1 cellular context compared by ENCODE assay signal in the genomic region with DNA sequence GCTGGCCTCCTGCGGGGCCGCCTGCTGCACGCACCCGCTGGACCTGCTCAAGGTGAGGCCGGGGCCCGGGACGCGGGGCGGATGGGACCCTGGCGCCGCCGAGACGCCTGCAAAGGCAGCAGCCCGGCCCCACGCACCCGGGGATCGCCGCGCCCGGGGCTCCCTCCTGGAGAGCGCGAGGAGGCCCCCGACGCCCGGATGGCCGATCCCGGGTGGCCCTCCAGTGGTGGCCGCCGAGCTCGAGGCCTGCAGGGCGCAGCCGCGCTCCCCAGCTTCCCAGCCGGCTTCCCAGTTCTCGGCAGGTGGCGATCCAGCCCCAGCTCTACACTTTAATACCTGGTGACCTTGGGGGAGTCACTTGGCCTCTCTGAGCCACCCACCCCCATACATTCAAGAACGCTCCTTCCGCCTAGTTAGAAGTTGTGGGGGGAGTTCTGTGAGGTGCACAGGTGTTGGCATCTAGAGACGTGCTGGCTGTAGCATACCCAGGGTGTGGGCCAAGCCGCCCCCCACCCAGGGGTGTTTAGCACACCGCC.
TF ChIP-seq lines count a peak whose summit lies in the region.

No MANE protein-coding gene starts in this region.

TF ChIP-seq in GM12878, 131 proteins besides CTCF, POLR2A, EP300 and RAD21:
- TF ChIP-seq BRCA1 (IDR thresholded peaks at IDR 0.05; ENCODE audit: low read depth, low read length) (no peak), SRF (IDR thresholded peaks at IDR 0.05; ENCODE audit: low read depth in 2 of 2, low read length in 2 of 2) (no peak), POLR2AphosphoS2 (IDR thresholded peaks at IDR 0.05; ENCODE audit: low read depth, low read length) (no peak), BCL11A (IDR thresholded peaks at IDR 0.05; ENCODE audit: low read depth, low read length) (no peak), NFXL1 (IDR thresholded peaks at IDR 0.05; ENCODE audit: borderline replicate concordance) (no peak), CREB1 (IDR thresholded peaks at IDR 0.05; ENCODE audit: low read depth) (0 out of 2 replicates have a peak, but pooled peaks have one; percentile 18), PAX8 (IDR thresholded peaks at IDR 0.05) (no peak), TBL1XR1 (IDR thresholded peaks at IDR 0.05; ENCODE audit: low read depth, low read length) (no peak), BACH1 (IDR thresholded peaks at IDR 0.05; ENCODE audit: borderline replicate concordance) (peak; percentile 16; the same call in 1 of the 2 replicates), DPF2 (IDR thresholded peaks at IDR 0.05) (no peak), RBBP5 (conservative IDR thresholded peaks at IDR 0.05) (no peak), IKZF1 (conservative IDR thresholded peaks at IDR 0.05) (peak; percentile 9; the same call in 1 of the 2 replicates)
- TF ChIP-seq, protein P1, sequence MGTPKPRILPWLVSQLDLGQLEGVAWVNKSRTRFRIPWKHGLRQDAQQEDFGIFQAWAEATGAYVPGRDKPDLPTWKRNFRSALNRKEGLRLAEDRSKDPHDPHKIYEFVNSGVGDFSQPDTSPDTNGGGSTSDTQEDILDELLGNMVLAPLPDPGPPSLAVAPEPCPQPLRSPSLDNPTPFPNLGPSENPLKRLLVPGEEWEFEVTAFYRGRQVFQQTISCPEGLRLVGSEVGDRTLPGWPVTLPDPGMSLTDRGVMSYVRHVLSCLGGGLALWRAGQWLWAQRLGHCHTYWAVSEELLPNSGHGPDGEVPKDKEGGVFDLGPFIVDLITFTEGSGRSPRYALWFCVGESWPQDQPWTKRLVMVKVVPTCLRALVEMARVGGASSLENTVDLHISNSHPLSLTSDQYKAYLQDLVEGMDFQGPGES (IDR thresholded peaks at IDR 0.05) = 0 out of 2 replicates have a peak, but pooled peaks have one; percentile 7
